In the genomic region with DNA sequence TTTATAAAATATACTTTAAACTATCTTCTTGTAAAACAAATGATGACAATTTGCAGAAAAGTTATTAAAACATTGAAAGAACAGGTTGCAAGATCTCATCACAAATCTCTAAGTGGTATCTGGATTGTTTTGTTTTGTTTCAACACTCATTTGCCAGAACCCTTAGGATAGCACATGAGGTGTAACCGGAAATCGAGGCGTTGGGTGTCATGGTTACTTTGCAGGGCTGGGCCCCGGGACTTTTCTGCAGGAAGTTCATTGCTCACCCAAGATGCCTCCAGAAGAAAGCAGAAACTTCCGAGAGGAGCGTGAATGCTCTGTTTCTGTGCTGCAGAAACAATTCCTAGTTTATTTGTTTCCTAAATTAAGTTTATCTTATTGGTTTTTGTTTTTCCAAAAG, we compare ENCODE assay signal across 11 cellular contexts. TPM values are rescaled to one million over a fixed set of nuclear protein-coding genes. Genes with fewer than 3 reads are reported as not detected.
DNase-seq lines count a peak whose midpoint lies in the region; ATAC-seq and TF ChIP-seq lines count a peak whose summit lies in the region.
"Had no signal": no experiment of that assay in that cellular context is flagged by ENCODE, and none has a peak within 500 bp of the region (broad histone marks: within the 10 kb centered on the region; RNA-seq: fewer than 3 reads in every experiment).

No MANE protein-coding gene starts in this region.

- TF ChIP-seq EP300 in gastroesophageal sphincter (IDR thresholded peaks at IDR 0.05): no peak

- H3K27ac ChIP-seq in adrenal gland: peak overlapping the region in 1 of 5 donors; percentile 90
- H3K27ac ChIP-seq in gastroesophageal sphincter: peak overlapping the region in 2 of 4 donors; percentile 87 to 88
- H3K27ac ChIP-seq: VCaP had no signal

- peaks cover 39% of the 10 kb centered on the region for H3K4me1 Mint-ChIP-seq in CD14-positive monocyte

- ATAC-seq in gastroesophageal sphincter: no peak
- no peak for ATAC-seq in stimulated activated naive CD8-positive, alpha-beta T cell treated with anti-CD3 and anti-CD28 coated beads, Interleukin-15, Interleukin-2, amounts not matched to agents 100 U/mL and 50 U/mL, for 24 hours

- H3K36me3 Mint-ChIP-seq in CD14-positive monocyte: peaks cover 16 to 30% of the 10 kb centered on the region in 2 donors

- peaks cover 0 to 4% (median 0%) of the 10 kb centered on the region in 3 donors for H3K27me3 Mint-ChIP-seq in CD14-positive monocyte (ENCODE audit: low read depth in 3 of 3)

- H3K9me3 ChIP-seq in adrenal gland (replicated peaks in 1 of 3) (no peaks in the 10 kb centered on the region), gastroesophageal sphincter (no peaks in the 10 kb centered on the region)

- H3K27ac Mint-ChIP-seq in CD14-positive monocyte: peak overlapping the region in 6 of 7 donors; percentile 46 to 92 (median 87)

- DNase-seq in CD14-positive monocyte (ENCODE audit: low spot score) (peak; percentile 57), KBM-7 (peak; percentile 74), adrenal gland (peak in 5 of 7 donors; percentile 25 to 66 (median 38)), lower leg skin (ENCODE audit: low spot score in 2 of 2) (peak; percentile 61 to 91), epidermal melanocyte (ENCODE audit: insufficient read length, low spot score) (no peak), NCI-H82 (lab: John Stamatoyannopoulos, UW) (no peak)
- DNase-seq in stimulated activated naive CD8-positive, alpha-beta T cell treated with anti-CD3 and anti-CD28 coated beads, Interleukin-15, Interleukin-2, amounts not matched to agents 100 U/mL and 50 U/mL, for 24 hours: no peak
- DNase-seq: DMS79 treated with DMSO at 0.1 percent for 48 hours, hippocampal formation had no signal

- TF ChIP-seq CTCF in CD14-positive monocyte (IDR thresholded peaks at IDR 0.05) (no peak), adrenal gland (IDR thresholded peaks at IDR 0.05) (no peak), lower leg skin (IDR thresholded peaks at IDR 0.05) (no peak), gastroesophageal sphincter (IDR thresholded peaks at IDR 0.05) (no peak)

- 55 to 69% (median 62%) methylated on average over 6 of the region's 6 CpGs for WGBS in adrenal gland, 4 donors
- 26 to 40% methylated on average over 6 of the region's 6 CpGs for WGBS in lower leg skin, 2 donors
- WGBS in gastroesophageal sphincter (ENCODE audit: low coverage in 1 of 2), 2 donors: 53 to 63% methylated on average over 2 to 6 of the region's 6 CpGs

- in situ Hi-C loops in KBM-7 (cut with MboI; ENCODE audit: low pct_unique_long_range_greater_than_20kb, low sequenced_read_pairs): no loop called here

- H3K9me3 Mint-ChIP-seq in CD14-positive monocyte: no peaks in the 10 kb centered on the region

- TF ChIP-seq POLR2A in adrenal gland (IDR thresholded peaks at IDR 0.05) (no peak), lower leg skin (IDR thresholded peaks at IDR 0.05) (no peak), gastroesophageal sphincter (IDR thresholded peaks at IDR 0.05) (no peak)

- no peaks in the 10 kb centered on the region for H3K27me3 ChIP-seq in adrenal gland
- H3K27me3 ChIP-seq in gastroesophageal sphincter: peaks cover 16% of the 10 kb centered on the region

- H3K4me1 ChIP-seq in adrenal gland (replicated peaks in 1 of 2) (peaks cover 0 to 23% of the 10 kb centered on the region in 2 donors), gastroesophageal sphincter (peaks cover 0 to 39% (median 3%) of the 10 kb centered on the region in 3 donors)

- H3K4me3 Mint-ChIP-seq in CD14-positive monocyte: peak overlapping the region in 1 of 2 donors; percentile 68

- intact Hi-C loops in CD14-positive monocyte (cut with micrococcal nuclease) (no loop called here), adrenal gland (cut with DNase I) (no loop called here), lower leg skin (cut with DNase I; ENCODE audit: low total_unique reads) (no loop called here)

- H3K4me3 ChIP-seq in adrenal gland: no peak overlapping the region
- H3K4me3 ChIP-seq in lower leg skin (ENCODE audit: low read depth, poor library complexity, severe bottlenecking): no peak overlapping the region
- no peak overlapping the region for H3K4me3 ChIP-seq in gastroesophageal sphincter

- H3K36me3 ChIP-seq in adrenal gland (replicated peaks in 1 of 2) (no peaks in the 10 kb centered on the region), gastroesophageal sphincter (no peaks in the 10 kb centered on the region)

RNA-seq across cellular contexts. Expression of gene DISC1, which starts 2.5 kb away (rescaled TPM):
- 1 to 10 TPM; 5.5 to 5.8 TPM for polyA plus RNA-seq in CD14-positive monocyte
- total RNA-seq in adrenal gland: 10 to 100 TPM in 4 of 8 donors, 1 to 10 TPM in 4; 7.1 to 21.0 (median 12.4) TPM
- 1 to 10 TPM; 1.0 to 3.1 (median 1.7) TPM for polyA plus RNA-seq in adrenal gland
- total RNA-seq in lower leg skin: 1 to 10 TPM; 1.6 to 7.4 (median 3.5) TPM
- 1 to 10 TPM; 4.4 to 9.8 (median 6.8) TPM for total RNA-seq in gastroesophageal sphincter

Comparison
In these comparisons a context has a peak if more than half of its experiments do, and no peak if none do; other contexts are left out.
1. DNase-seq: peak in CD14-positive monocyte (single experiment), KBM-7 (single experiment), adrenal gland (5 of 7) and lower leg skin (2 of 2); none in epidermal melanocyte (single experiment), stimulated activated naive CD8-positive, alpha-beta T cell treated with anti-CD3 and anti-CD28 coated beads, Interleukin-15, Interleukin-2, amounts not matched to agents 100 U/mL and 50 U/mL, for 24 hours (single experiment) and NCI-H82 (single experiment).